1 cellular context compared by ENCODE assay signal in the genomic region with DNA sequence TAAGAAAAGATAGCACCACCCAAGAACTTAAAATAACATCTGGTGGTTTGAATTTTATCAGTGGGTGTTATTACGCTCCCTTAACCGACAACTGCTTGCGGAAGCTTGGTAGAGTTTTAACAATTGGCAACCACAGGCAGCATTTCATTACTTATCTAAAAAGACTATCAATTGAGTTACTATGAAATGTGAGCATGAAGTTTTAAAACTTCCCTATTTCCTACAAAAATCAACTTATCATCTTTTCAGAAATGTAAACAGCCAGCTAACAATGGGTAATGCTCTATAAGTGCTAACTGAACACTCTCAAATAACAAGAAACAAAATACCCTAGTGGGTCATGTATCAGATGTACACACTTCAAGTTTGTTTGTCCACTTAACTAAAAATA.
TF ChIP-seq lines count a peak whose summit lies in the region.

No MANE protein-coding gene starts in this region.

TF ChIP-seq in GM12878, 131 proteins besides CTCF, POLR2A, EP300 and RAD21 (continued from another document and continues in another):
- TF ChIP-seq, protein P1, sequence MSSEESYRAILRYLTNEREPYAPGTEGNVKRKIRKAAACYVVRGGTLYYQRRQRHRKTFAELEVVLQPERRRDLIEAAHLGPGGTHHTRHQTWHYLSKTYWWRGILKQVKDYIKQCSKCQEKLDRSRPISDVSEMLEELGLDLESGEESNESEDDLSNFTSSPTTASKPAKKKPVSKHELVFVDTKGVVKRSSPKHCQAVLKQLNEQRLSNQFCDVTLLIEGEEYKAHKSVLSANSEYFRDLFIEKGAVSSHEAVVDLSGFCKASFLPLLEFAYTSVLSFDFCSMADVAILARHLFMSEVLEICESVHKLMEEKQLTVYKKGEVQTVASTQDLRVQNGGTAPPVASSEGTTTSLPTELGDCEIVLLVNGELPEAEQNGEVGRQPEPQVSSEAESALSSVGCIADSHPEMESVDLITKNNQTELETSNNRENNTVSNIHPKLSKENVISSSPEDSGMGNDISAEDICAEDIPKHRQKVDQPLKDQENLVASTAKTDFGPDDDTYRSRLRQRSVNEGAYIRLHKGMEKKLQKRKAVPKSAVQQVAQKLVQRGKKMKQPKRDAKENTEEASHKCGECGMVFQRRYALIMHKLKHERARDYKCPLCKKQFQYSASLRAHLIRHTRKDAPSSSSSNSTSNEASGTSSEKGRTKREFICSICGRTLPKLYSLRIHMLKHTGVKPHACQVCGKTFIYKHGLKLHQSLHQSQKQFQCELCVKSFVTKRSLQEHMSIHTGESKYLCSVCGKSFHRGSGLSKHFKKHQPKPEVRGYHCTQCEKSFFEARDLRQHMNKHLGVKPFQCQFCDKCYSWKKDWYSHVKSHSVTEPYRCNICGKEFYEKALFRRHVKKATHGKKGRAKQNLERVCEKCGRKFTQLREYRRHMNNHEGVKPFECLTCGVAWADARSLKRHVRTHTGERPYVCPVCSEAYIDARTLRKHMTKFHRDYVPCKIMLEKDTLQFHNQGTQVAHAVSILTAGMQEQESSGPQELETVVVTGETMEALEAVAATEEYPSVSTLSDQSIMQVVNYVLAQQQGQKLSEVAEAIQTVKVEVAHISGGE (CRISPR knock-in tag; IDR thresholded peaks at IDR 0.05): no peak
- TF ChIP-seq GATAD2B (conservative IDR thresholded peaks at IDR 0.05; ENCODE audit: low read depth) (no peak), DPF2 (IDR thresholded peaks at IDR 0.05) (0 out of 2 replicates have a peak, but pooled peaks have one; percentile 30), PML (IDR thresholded peaks at IDR 0.05; ENCODE audit: low read length) (no peak), ZBTB4 (CRISPR knock-in tag; IDR thresholded peaks at IDR 0.05) (no peak), POLR2AphosphoS5 (IDR thresholded peaks at IDR 0.05; ENCODE audit: low read length) (no peak), SMAD1 (IDR thresholded peaks at IDR 0.05; ENCODE audit: low read depth, partially characterized antibody) (no peak), TCF12 (IDR thresholded peaks at IDR 0.05; ENCODE audit: low read depth, low read length) (no peak), MXI1 (IDR thresholded peaks at IDR 0.05; ENCODE audit: low read depth, low read length) (0 out of 2 replicates have a peak, but pooled peaks have one; percentile 8), PBX3 (IDR thresholded peaks at IDR 0.05; ENCODE audit: insufficient replicate concordance, low read depth, low read length) (no peak), KDM1A (IDR thresholded peaks at IDR 0.05; ENCODE audit: borderline replicate concordance) (no peak), WRNIP1 (IDR thresholded peaks at IDR 0.05; ENCODE audit: borderline replicate concordance, low read depth, low read length) (no peak), ATF7 (IDR thresholded peaks at IDR 0.05; ENCODE audit: low read depth) (peak; percentile 25; the same call in 1 of the 2 replicates), JUND (IDR thresholded peaks at IDR 0.05; ENCODE audit: low read depth, low read length) (no peak), NFIC (IDR thresholded peaks at IDR 0.05; ENCODE audit: low read depth, low read length) (0 out of 2 replicates have a peak, but pooled peaks have one; percentile 36), MAX (IDR thresholded peaks at IDR 0.05; ENCODE audit: low read depth, low read length) (no peak), NKRF (conservative IDR thresholded peaks at IDR 0.05) (no peak), TARDBP (IDR thresholded peaks at IDR 0.05; ENCODE audit: borderline replicate concordance) (no peak), TAF1 (IDR thresholded peaks at IDR 0.05; ENCODE audit: borderline replicate concordance, low read depth, low read length) (no peak), BMI1 (IDR thresholded peaks at IDR 0.05; ENCODE audit: borderline replicate concordance) (no peak), IKZF2 (IDR thresholded peaks at IDR 0.05) (peak in 1 of 2 experiments; percentile 14; a peak in 1 of 4 replicates), ZSCAN29 (IDR thresholded peaks at IDR 0.05) (no peak), RB1 (IDR thresholded peaks at IDR 0.05; ENCODE audit: borderline replicate concordance) (no peak), SIN3A (IDR thresholded peaks at IDR 0.05; ENCODE audit: low read depth, low read length) (no peak), CREB1 (IDR thresholded peaks at IDR 0.05; ENCODE audit: low read depth) (no peak), HSF1 (IDR thresholded peaks at IDR 0.05; ENCODE audit: low read depth, low read length) (no peak), RELA (IDR thresholded peaks at IDR 0.05; ENCODE audit: borderline replicate concordance, partially characterized antibody) (no peak), IKZF1 (conservative IDR thresholded peaks at IDR 0.05) (0 out of 2 replicates have a peak, but pooled peaks have one; percentile 21), HDGF (IDR thresholded peaks at IDR 0.05) (no peak), MEF2A (IDR thresholded peaks at IDR 0.05; ENCODE audit: insufficient read depth, low read depth, low read length) (peak; percentile 69; the same call in 1 of the 2 replicates), MEF2B (IDR thresholded peaks at IDR 0.05; ENCODE audit: partially characterized antibody, poor library complexity, severe bottlenecking) (peak; percentile 61), EED (IDR thresholded peaks at IDR 0.05; ENCODE audit: low read depth) (no peak), MTA2 (IDR thresholded peaks at IDR 0.05; ENCODE audit: low read depth) (peak; percentile 58), E4F1 (IDR thresholded peaks at IDR 0.05; ENCODE audit: borderline replicate concordance, partially characterized antibody) (no peak), SKIL (IDR thresholded peaks at IDR 0.05; ENCODE audit: low read depth, poor library complexity, severe bottlenecking) (no peak), RUNX3 (IDR thresholded peaks at IDR 0.05; ENCODE audit: low read length) (peak; percentile 70), CREM (IDR thresholded peaks at IDR 0.05; ENCODE audit: low read depth) (0 out of 2 replicates have a peak, but pooled peaks have one; percentile 17), NRF1 (conservative IDR thresholded peaks at IDR 0.05; ENCODE audit: low read depth, low read length) (no peak), GABPA (IDR thresholded peaks at IDR 0.05; ENCODE audit: low read depth) (no peak), NR2C1 (IDR thresholded peaks at IDR 0.05) (no peak), RBBP5 (conservative IDR thresholded peaks at IDR 0.05) (no peak)
- TF ChIP-seq, protein P2, sequence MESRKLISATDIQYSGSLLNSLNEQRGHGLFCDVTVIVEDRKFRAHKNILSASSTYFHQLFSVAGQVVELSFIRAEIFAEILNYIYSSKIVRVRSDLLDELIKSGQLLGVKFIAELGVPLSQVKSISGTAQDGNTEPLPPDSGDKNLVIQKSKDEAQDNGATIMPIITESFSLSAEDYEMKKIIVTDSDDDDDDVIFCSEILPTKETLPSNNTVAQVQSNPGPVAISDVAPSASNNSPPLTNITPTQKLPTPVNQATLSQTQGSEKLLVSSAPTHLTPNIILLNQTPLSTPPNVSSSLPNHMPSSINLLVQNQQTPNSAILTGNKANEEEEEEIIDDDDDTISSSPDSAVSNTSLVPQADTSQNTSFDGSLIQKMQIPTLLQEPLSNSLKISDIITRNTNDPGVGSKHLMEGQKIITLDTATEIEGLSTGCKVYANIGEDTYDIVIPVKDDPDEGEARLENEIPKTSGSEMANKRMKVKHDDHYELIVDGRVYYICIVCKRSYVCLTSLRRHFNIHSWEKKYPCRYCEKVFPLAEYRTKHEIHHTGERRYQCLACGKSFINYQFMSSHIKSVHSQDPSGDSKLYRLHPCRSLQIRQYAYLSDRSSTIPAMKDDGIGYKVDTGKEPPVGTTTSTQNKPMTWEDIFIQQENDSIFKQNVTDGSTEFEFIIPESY (IDR thresholded peaks at IDR 0.05): no peak
